In the genomic region with DNA sequence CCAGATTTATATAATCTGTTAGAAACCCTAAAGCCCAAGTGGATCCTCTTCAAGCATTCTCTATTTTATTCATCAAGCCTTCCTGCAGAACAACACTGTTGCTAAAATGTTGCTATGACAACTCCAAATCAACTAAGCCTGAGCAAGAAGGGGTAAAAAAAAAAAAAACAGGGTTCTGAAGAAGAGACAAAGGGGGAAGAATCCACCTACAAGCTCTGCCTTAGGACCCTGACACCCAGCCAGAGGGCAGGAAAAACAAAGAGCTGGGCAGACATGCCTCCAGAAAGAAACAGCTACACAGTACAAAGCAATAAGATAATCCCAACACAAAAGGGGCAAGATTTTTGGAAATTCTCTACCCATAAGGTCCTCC, we compare ENCODE assay signal across 1 cellular context.
TF ChIP-seq lines count a peak whose summit lies in the region.

No MANE protein-coding gene starts in this region.

TF ChIP-seq in GM23338, 12 proteins besides CTCF, POLR2A, EP300 and RAD21 (continued from another document):
- TF ChIP-seq, protein P1, sequence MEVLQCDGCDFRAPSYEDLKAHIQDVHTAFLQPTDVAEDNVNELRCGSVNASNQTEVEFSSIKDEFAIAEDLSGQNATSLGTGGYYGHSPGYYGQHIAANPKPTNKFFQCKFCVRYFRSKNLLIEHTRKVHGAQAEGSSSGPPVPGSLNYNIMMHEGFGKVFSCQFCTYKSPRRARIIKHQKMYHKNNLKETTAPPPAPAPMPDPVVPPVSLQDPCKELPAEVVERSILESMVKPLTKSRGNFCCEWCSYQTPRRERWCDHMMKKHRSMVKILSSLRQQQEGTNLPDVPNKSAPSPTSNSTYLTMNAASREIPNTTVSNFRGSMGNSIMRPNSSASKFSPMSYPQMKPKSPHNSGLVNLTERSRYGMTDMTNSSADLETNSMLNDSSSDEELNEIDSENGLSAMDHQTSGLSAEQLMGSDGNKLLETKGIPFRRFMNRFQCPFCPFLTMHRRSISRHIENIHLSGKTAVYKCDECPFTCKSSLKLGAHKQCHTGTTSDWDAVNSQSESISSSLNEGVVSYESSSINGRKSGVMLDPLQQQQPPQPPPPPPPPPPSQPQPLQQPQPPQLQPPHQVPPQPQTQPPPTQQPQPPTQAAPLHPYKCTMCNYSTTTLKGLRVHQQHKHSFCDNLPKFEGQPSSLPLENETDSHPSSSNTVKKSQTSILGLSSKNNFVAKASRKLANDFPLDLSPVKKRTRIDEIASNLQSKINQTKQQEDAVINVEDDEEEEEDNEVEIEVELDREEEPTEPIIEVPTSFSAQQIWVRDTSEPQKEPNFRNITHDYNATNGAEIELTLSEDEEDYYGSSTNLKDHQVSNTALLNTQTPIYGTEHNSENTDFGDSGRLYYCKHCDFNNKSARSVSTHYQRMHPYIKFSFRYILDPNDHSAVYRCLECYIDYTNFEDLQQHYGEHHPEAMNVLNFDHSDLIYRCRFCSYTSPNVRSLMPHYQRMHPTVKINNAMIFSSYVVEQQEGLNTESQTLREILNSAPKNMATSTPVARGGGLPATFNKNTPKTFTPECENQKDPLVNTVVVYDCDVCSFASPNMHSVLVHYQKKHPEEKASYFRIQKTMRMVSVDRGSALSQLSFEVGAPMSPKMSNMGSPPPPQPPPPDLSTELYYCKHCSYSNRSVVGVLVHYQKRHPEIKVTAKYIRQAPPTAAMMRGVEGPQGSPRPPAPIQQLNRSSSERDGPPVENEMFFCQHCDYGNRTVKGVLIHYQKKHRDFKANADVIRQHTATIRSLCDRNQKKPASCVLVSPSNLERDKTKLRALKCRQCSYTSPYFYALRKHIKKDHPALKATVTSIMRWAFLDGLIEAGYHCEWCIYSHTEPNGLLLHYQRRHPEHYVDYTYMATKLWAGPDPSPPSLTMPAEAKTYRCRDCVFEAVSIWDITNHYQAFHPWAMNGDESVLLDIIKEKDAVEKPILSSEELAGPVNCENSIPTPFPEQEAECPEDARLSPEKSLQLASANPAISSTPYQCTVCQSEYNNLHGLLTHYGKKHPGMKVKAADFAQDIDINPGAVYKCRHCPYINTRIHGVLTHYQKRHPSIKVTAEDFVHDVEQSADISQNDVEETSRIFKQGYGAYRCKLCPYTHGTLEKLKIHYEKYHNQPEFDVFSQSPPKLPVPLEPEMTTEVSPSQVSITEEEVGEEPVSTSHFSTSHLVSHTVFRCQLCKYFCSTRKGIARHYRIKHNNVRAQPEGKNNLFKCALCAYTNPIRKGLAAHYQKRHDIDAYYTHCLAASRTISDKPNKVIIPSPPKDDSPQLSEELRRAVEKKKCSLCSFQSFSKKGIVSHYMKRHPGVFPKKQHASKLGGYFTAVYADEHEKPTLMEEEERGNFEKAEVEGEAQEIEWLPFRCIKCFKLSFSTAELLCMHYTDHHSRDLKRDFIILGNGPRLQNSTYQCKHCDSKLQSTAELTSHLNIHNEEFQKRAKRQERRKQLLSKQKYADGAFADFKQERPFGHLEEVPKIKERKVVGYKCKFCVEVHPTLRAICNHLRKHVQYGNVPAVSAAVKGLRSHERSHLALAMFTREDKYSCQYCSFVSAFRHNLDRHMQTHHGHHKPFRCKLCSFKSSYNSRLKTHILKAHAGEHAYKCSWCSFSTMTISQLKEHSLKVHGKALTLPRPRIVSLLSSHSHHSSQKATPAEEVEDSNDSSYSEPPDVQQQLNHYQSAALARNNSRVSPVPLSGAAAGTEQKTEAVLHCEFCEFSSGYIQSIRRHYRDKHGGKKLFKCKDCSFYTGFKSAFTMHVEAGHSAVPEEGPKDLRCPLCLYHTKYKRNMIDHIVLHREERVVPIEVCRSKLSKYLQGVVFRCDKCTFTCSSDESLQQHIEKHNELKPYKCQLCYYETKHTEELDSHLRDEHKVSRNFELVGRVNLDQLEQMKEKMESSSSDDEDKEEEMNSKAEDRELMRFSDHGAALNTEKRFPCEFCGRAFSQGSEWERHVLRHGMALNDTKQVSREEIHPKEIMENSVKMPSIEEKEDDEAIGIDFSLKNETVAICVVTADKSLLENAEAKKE (CRISPR knock-in tag; IDR thresholded peaks at IDR 0.05), result no peak
- no peak for TF ChIP-seq JUNB (IDR thresholded peaks at IDR 0.05; ENCODE audit: unreplicated experiment)
- no peak for TF ChIP-seq EZH2 (IDR thresholded peaks at IDR 0.05; ENCODE audit: low read depth, unreplicated experiment)
- TF ChIP-seq, protein P2, sequence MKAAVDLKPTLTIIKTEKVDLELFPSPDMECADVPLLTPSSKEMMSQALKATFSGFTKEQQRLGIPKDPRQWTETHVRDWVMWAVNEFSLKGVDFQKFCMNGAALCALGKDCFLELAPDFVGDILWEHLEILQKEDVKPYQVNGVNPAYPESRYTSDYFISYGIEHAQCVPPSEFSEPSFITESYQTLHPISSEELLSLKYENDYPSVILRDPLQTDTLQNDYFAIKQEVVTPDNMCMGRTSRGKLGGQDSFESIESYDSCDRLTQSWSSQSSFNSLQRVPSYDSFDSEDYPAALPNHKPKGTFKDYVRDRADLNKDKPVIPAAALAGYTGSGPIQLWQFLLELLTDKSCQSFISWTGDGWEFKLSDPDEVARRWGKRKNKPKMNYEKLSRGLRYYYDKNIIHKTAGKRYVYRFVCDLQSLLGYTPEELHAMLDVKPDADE (IDR thresholded peaks at IDR 0.05), result no peak
- TF ChIP-seq NANOG (IDR thresholded peaks at IDR 0.05; ENCODE audit: borderline replicate concordance), result no peak
- TF ChIP-seq POLR2AphosphoS5 (IDR thresholded peaks at IDR 0.05; ENCODE audit: low read depth), result no peak
- TF ChIP-seq STAT1 (IDR thresholded peaks at IDR 0.05; ENCODE audit: unreplicated experiment), result no peak
